ENCODE assay signal across 20 cellular contexts in genomic region chr5:6472792-6473191, GRCh38. TPM values are rescaled to one million over a fixed set of nuclear protein-coding genes. Genes with fewer than 3 reads are reported as not detected.
"Had no signal": no experiment of that assay in that cellular context is flagged by ENCODE, and none has a peak within 500 bp of the region (broad histone marks: within the 10 kb centered on the region; RNA-seq: fewer than 3 reads in every experiment).

No MANE protein-coding gene starts in this region.

- DNase-seq: activated CD4-positive, alpha-beta T cell treated with anti-CD3 and anti-CD28 coated beads, Interleukin-2, amount 10 ng/mL, durations not matched to agents 7 days and 5 days; activated CD8-positive, alpha-beta T cell treated with anti-CD3 and anti-CD28 coated beads, Interleukin-2, amount 10 ng/mL, durations not matched to agents 7 days and 5 days; activated naive CD4-positive, alpha-beta T cell treated with anti-CD3 and anti-CD28 coated beads for 36 hours; activated T-cell treated with anti-CD3 and anti-CD28 coated beads, Interleukin-2, amount 50 U/mL, for 24 hours; cortex of kidney; gastrocnemius medialis; left lung; occipital lobe; stimulated activated CD4-positive, alpha-beta T cell treated with anti-CD3 and anti-CD28 coated beads, Interleukin-2, amount 100 ng/mL, for 24 hours; T1000; transverse colon had no signal

- H3K4me1 Mint-ChIP-seq: activated CD4-positive, alpha-beta T cell treated with anti-CD3 and anti-CD28 coated beads, Interleukin-2, amount 10 ng/mL, durations not matched to agents 7 days and 5 days; central memory CD8-positive, alpha-beta T cell had no signal

- H3K36me3 ChIP-seq: heart left ventricle, left lung, right atrium auricular region, suprapubic skin, transverse colon had no signal

- H3K4me3 ChIP-seq: gastrocnemius medialis, heart left ventricle, left lung, right atrium auricular region, suprapubic skin, transverse colon had no signal

- H3K9me3 Mint-ChIP-seq: activated CD4-positive, alpha-beta T cell treated with anti-CD3 and anti-CD28 coated beads, Interleukin-2, amount 10 ng/mL, durations not matched to agents 7 days and 5 days; activated T-cell treated with anti-CD3 and anti-CD28 coated beads, Interleukin-2, amount 50 U/mL, for 24 hours; activated T-helper 2 cell treated with anti-CD3 and anti-CD28 coated beads, Interferon-gamma antibody, Interleukin-2, Interleukin-4, amounts not matched to agents 10 μg/mL and 5 μg/mL and 100 μg/mL, durations not matched to agents 14 hours and 24 hours and 36 hours; central memory CD8-positive, alpha-beta T cell; stimulated activated naive CD8-positive, alpha-beta T cell treated with anti-CD3 and anti-CD28 coated beads, Interleukin-15, Interleukin-2, amounts not matched to agents 100 ng/mL and 50 ng/mL, for 24 hours had no signal

- H3K27me3 ChIP-seq: gastrocnemius medialis, heart left ventricle, right atrium auricular region, suprapubic skin, transverse colon had no signal

- H3K27ac Mint-ChIP-seq: activated CD4-positive, alpha-beta T cell treated with anti-CD3 and anti-CD28 coated beads, Interleukin-2, amount 10 ng/mL, durations not matched to agents 7 days and 5 days; activated CD8-positive, alpha-beta T cell treated with anti-CD3 and anti-CD28 coated beads, Interleukin-2, amount 10 ng/mL, durations not matched to agents 7 days and 5 days; activated naive CD4-positive, alpha-beta T cell treated with anti-CD3 and anti-CD28 coated beads for 36 hours; activated T-cell treated with anti-CD3 and anti-CD28 coated beads, Interleukin-2, amount 50 U/mL, for 24 hours; activated T-helper 2 cell treated with anti-CD3 and anti-CD28 coated beads, Interferon-gamma antibody, Interleukin-2, Interleukin-4, amounts not matched to agents 10 μg/mL and 5 μg/mL and 100 μg/mL, durations not matched to agents 14 hours and 24 hours and 36 hours; stimulated activated naive CD8-positive, alpha-beta T cell treated with anti-CD3 and anti-CD28 coated beads, Interleukin-15, Interleukin-2, amounts not matched to agents 100 ng/mL and 50 ng/mL, for 24 hours had no signal

- H3K4me1 ChIP-seq: left lung, right atrium auricular region, suprapubic skin, transverse colon had no signal

- H3K4me3 Mint-ChIP-seq: activated CD4-positive, alpha-beta T cell treated with anti-CD3 and anti-CD28 coated beads, Interleukin-2, amount 10 ng/mL, durations not matched to agents 7 days and 5 days; activated CD8-positive, alpha-beta T cell treated with anti-CD3 and anti-CD28 coated beads, Interleukin-2, amount 10 ng/mL, durations not matched to agents 7 days and 5 days; activated naive CD4-positive, alpha-beta T cell treated with anti-CD3 and anti-CD28 coated beads for 36 hours; activated T-cell treated with anti-CD3 and anti-CD28 coated beads, Interleukin-2, amount 50 U/mL, for 24 hours; brain; central memory CD8-positive, alpha-beta T cell; stimulated activated naive CD8-positive, alpha-beta T cell treated with anti-CD3 and anti-CD28 coated beads, Interleukin-15, Interleukin-2, amounts not matched to agents 100 ng/mL and 50 ng/mL, for 24 hours had no signal

- H3K27ac ChIP-seq: left lung, right atrium auricular region, suprapubic skin, transverse colon had no signal

- ATAC-seq: activated CD8-positive, alpha-beta T cell treated with anti-CD3 and anti-CD28 coated beads, Interleukin-2, amount 10 ng/mL, durations not matched to agents 7 days and 5 days; esophagus mucosa; gastrocnemius medialis; left lung had no signal

- H3K9me3 ChIP-seq: gastrocnemius medialis, suprapubic skin, transverse colon had no signal

RNA-seq across cellular contexts. Expression of gene UBE2QL1, which starts 24.1 kb away (rescaled TPM):
- total RNA-seq: activated CD4-positive, alpha-beta T cell treated with anti-CD3 and anti-CD28 coated beads, Interleukin-2, amount 10 ng/mL, durations not matched to agents 7 days and 5 days; activated CD8-positive, alpha-beta T cell treated with anti-CD3 and anti-CD28 coated beads, Interleukin-2, amount 10 ng/mL, durations not matched to agents 7 days and 5 days; activated naive CD4-positive, alpha-beta T cell treated with anti-CD3 and anti-CD28 coated beads for 36 hours; esophagus mucosa; mononuclear cell had no signal
